Comparison of ENCODE assay signal across 7 cellular contexts in the genomic region with DNA sequence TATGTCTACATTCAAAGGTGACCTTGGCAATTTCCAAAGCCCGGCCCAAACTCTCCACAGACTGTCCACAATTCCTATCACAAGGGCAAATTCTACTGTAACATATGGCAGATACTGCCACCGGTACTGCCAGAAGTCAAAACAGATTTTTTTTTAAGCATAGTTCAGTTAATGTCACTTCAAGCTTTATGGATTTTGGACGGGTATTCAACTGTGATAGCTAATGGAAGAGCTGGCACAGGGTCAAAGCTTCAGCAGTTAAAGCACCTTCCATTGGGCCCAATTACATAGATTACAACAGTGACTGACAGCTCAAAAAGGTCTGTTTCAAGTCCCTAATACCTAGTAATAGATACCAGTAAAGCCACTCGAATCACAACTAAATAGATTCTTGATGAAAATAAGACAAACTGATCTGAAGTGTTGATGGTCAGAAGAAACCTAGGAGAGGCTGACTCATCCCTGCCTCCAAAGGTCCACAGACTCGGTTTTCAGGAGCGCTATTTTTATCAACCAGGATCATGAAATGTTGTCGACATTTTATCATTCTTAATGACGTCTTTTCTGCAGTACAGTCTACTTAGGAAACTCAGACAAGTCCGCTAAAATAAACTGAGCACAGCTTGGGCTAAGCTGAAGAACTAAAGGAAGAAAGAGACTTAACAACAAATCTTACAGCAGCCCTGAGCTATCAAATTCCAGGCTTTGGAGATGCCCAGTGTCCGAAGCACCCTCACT. TPM values are rescaled to one million over a fixed set of nuclear protein-coding genes. Genes with fewer than 3 reads are reported as not detected.
DNase-seq lines count a peak whose midpoint lies in the region; ATAC-seq and TF ChIP-seq lines count a peak whose summit lies in the region.

No MANE protein-coding gene starts in this region.

- no peaks in the 10 kb centered on the region for H3K27me3 ChIP-seq in heart left ventricle
- no peaks in the 10 kb centered on the region for H3K27me3 ChIP-seq in thoracic aorta (replicated peaks; ENCODE audit: insufficient read depth)

- 35 to 46% (median 40%) methylated on average over 10 of the region's 10 CpGs for WGBS in heart left ventricle, 4 donors

- TF ChIP-seq CTCF in heart left ventricle (IDR thresholded peaks at IDR 0.05): no peak
- no peak for TF ChIP-seq CTCF in thoracic aorta (IDR thresholded peaks at IDR 0.05)

- H3K9me3 ChIP-seq in heart left ventricle: no peaks in the 10 kb centered on the region
- no peaks in the 10 kb centered on the region for H3K9me3 ChIP-seq in thoracic aorta

- H3K36me3 ChIP-seq in heart left ventricle (peaks cover 3 to 100% (median 79%) of the 10 kb centered on the region in 9 donors), thoracic aorta (peaks cover 39% of the 10 kb centered on the region)

- H3K4me3 ChIP-seq in heart left ventricle (no peak overlapping the region), thoracic aorta (no peak overlapping the region)

- peak overlapping the region in 6 of 12 donors; percentile 24 to 72 (median 50) for H3K27ac ChIP-seq in heart left ventricle
- peak overlapping the region; percentile 72 to 82 for H3K27ac ChIP-seq in thoracic aorta

- DNase-seq in NCI-H1105 treated with DMSO at 0.1 percent for 48 hours (lab: John Stamatoyannopoulos, UW) (peak; percentile 100), SK-N-DZ (ENCODE audit: low spot score) (peak; percentile 17), heart left ventricle (no peak), thoracic aorta (ENCODE audit: low spot score) (no peak), hippocampal formation (lab: John Stamatoyannopoulos, UW) (no peak), ureter (ENCODE audit: low spot score) (no peak)
- no peak for DNase-seq in activated CD4-positive, alpha-beta T cell treated with anti-CD3 and anti-CD28 coated beads for 1 hour

- intact Hi-C loops in heart left ventricle (cut with DNase I): loop anchor here in 8 of 10 donors (2.0 to 10.0 kb wide), 7 partner anchors 33 to 1476 kb away; no protein-coding TSS in a partner anchor

- H3K4me1 ChIP-seq in heart left ventricle: peaks cover 6 to 57% (median 30%) of the 10 kb centered on the region in 12 donors
- H3K4me1 ChIP-seq in thoracic aorta (ENCODE audit: control insufficient read depth in 1 of 2, low read depth in 2 of 2): peaks cover 32 to 58% of the 10 kb centered on the region in 2 donors

- ATAC-seq in heart left ventricle: peak in 3 of 4 donors; percentile 4 to 47 (median 44)
- ATAC-seq in thoracic aorta (ENCODE audit: insufficient number of reproducible peaks, low FRiP score, low read depth): peak; percentile 56

- TF ChIP-seq POLR2A in heart left ventricle (IDR thresholded peaks at IDR 0.05): no peak

RNA-seq across cellular contexts. Expression of a gene that starts 38.7 kb away (rescaled TPM):
- polyA plus RNA-seq in SK-N-DZ (2014; cell fraction: cytosol; rRNA removed): 41.3 and 47.6 TPM in 2 replicates
- 24.6 and 24.8 TPM in 2 replicates for polyA plus RNA-seq in SK-N-DZ (2014; cell fraction: nucleus; rRNA removed)
- total RNA-seq in heart left ventricle (100 to 1,000 TPM; 106 to 523 (median 207) TPM), thoracic aorta (100 to 1,000 TPM; 752 to 812 TPM), ureter (684 TPM)
- 100 to 1,000 TPM; 135 to 547 TPM for polyA plus RNA-seq in heart left ventricle

Comparison
In these comparisons a context has a peak if more than half of its experiments do, and no peak if none do; other contexts are left out.
1. DNase-seq: peak in NCI-H1105 treated with DMSO at 0.1 percent for 48 hours (single experiment) and SK-N-DZ (single experiment); none in heart left ventricle (0 of 5), thoracic aorta (single experiment), activated CD4-positive, alpha-beta T cell treated with anti-CD3 and anti-CD28 coated beads for 1 hour (single experiment), hippocampal formation (0 of 2) and ureter (single experiment).